1 cellular context compared by ENCODE assay signal in the genomic region with DNA sequence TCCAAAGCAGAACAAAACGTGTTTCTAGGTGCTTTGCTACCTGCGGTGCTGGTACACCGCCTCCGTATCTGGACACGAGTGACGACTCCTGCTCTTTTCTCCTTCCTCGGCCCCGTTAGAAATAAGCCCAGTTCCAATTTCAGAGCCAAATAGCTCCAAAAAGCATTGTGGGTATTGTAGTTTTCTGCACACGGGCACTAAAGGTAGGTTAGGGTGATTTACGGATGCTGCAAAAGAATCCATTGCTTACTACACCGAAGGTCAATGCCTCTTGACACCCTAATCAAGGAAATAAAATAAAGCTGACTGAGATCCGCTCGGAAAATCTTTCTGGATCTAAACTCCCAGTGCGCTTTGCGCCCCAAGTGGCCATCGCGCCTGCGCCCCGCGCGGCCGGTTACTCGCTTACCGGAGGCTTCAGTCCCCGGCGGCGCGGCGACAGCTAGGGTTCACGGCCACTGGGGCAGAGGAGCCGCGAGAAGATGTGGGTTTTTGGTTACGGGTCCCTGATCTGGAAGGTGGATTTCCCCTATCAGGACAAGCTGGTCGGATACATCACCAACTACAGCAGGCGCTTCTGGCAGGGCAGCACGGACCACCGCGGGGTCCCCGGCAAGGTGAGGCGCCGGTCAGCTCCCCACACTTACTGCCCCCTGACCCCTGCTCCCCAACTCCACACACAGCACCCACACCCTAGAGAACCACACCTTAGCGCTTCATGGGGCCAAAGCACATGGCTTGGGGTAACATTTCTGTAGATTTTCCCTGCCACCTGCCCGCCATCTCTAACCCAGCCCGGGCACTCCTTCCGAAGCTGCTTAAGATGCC.
A peak's percentile ranks its signal among the peaks of the same experiment; 100 is the strongest.
TF ChIP-seq lines count a peak whose summit lies in the region.

A gene (plus strand): TSS at position 400 of the 828 bp plus-strand sequence. CDS start 83 bp downstream, at position 483.

TF ChIP-seq in K562, 482 proteins besides CTCF, POLR2A, EP300 and RAD21 (continued from another document and continues in another):
- TF ChIP-seq, protein P1, sequence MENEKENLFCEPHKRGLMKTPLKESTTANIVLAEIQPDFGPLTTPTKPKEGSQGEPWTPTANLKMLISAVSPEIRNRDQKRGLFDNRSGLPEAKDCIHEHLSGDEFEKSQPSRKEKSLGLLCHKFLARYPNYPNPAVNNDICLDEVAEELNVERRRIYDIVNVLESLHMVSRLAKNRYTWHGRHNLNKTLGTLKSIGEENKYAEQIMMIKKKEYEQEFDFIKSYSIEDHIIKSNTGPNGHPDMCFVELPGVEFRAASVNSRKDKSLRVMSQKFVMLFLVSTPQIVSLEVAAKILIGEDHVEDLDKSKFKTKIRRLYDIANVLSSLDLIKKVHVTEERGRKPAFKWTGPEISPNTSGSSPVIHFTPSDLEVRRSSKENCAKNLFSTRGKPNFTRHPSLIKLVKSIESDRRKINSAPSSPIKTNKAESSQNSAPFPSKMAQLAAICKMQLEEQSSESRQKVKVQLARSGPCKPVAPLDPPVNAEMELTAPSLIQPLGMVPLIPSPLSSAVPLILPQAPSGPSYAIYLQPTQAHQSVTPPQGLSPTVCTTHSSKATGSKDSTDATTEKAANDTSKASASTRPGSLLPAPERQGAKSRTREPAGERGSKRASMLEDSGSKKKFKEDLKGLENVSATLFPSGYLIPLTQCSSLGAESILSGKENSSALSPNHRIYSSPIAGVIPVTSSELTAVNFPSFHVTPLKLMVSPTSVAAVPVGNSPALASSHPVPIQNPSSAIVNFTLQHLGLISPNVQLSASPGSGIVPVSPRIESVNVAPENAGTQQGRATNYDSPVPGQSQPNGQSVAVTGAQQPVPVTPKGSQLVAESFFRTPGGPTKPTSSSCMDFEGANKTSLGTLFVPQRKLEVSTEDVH (IDR thresholded peaks at IDR 0.05; ENCODE audit: low read depth, partially characterized antibody): no peak
- TF ChIP-seq, protein P2, sequence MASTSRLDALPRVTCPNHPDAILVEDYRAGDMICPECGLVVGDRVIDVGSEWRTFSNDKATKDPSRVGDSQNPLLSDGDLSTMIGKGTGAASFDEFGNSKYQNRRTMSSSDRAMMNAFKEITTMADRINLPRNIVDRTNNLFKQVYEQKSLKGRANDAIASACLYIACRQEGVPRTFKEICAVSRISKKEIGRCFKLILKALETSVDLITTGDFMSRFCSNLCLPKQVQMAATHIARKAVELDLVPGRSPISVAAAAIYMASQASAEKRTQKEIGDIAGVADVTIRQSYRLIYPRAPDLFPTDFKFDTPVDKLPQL (IDR thresholded peaks at IDR 0.05; ENCODE audit: extremely low read depth, insufficient read length): peak; percentile 36
- no peak for TF ChIP-seq ILF3 (IDR thresholded peaks at IDR 0.05; ENCODE audit: borderline replicate concordance)
- no peak for TF ChIP-seq KLF16 (IDR thresholded peaks at IDR 0.05)
- TF ChIP-seq PHF21A (IDR thresholded peaks at IDR 0.05; ENCODE audit: borderline replicate concordance, low read depth): peak; percentile 29; the same call in 1 of the 2 replicates
- peak; percentile 47; the same call in 1 of the 2 replicates for TF ChIP-seq NR2C1 (IDR thresholded peaks at IDR 0.05)
- TF ChIP-seq NR2C1 (tag; IDR thresholded peaks at IDR 0.05): peak; percentile 74
- TF ChIP-seq ZFX (CRISPR knock-in tag; IDR thresholded peaks at IDR 0.05): peak; percentile 16; the same call in 1 of the 2 replicates
- TF ChIP-seq POLR2AphosphoS5 (IDR thresholded peaks at IDR 0.05; ENCODE audit: control insufficient read depth, insufficient read depth, low read depth, low read length): peak; percentile 75
- TF ChIP-seq CCNT2 (IDR thresholded peaks at IDR 0.05; ENCODE audit: borderline replicate concordance, extremely low read depth, insufficient read length, low read depth, low read length): peak; percentile 35
- TF ChIP-seq U2AF1 (optimal IDR thresholded peaks at IDR 0.05; ENCODE audit: low read depth, low read length): no peak
- peak; percentile 28; the same call in 1 of the 2 replicates for TF ChIP-seq ESRRA (IDR thresholded peaks at IDR 0.05; ENCODE audit: borderline replicate concordance, low read depth)
- TF ChIP-seq POLR2AphosphoS2 (IDR thresholded peaks at IDR 0.05; ENCODE audit: low read length): peak; percentile 54; the same call in 1 of the 2 replicates
- TF ChIP-seq, protein P3, sequence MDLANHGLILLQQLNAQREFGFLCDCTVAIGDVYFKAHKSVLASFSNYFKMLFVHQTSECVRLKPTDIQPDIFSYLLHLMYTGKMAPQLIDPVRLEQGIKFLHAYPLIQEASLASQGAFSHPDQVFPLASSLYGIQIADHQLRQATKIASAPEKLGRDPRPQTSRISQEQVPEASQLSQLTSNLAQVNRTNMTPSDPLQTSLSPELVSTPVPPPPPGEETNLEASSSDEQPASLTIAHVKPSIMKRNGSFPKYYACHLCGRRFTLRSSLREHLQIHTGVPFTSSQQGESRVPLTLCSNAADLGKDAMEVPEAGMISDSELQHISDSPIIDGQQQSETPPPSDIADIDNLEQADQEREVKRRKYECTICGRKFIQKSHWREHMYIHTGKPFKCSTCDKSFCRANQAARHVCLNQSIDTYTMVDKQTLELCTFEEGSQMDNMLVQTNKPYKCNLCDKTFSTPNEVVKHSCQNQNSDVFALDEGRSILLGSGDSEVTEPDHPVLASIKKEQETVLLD (IDR thresholded peaks at IDR 0.05): 0 out of 2 replicates have a peak, but pooled peaks have one; percentile 51
- TF ChIP-seq, protein P4, sequence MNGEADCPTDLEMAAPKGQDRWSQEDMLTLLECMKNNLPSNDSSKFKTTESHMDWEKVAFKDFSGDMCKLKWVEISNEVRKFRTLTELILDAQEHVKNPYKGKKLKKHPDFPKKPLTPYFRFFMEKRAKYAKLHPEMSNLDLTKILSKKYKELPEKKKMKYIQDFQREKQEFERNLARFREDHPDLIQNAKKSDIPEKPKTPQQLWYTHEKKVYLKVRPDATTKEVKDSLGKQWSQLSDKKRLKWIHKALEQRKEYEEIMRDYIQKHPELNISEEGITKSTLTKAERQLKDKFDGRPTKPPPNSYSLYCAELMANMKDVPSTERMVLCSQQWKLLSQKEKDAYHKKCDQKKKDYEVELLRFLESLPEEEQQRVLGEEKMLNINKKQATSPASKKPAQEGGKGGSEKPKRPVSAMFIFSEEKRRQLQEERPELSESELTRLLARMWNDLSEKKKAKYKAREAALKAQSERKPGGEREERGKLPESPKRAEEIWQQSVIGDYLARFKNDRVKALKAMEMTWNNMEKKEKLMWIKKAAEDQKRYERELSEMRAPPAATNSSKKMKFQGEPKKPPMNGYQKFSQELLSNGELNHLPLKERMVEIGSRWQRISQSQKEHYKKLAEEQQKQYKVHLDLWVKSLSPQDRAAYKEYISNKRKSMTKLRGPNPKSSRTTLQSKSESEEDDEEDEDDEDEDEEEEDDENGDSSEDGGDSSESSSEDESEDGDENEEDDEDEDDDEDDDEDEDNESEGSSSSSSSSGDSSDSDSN (IDR thresholded peaks at IDR 0.05; ENCODE audit: borderline replicate concordance in 1 of 2, low read depth in 2 of 2, low read length in 2 of 2): 0 out of 4 replicates have a peak, but pooled peaks of 1 of the 2 experiments have one; percentile 47
- no peak for TF ChIP-seq GATAD2B (IDR thresholded peaks at IDR 0.05; ENCODE audit: borderline replicate concordance)
- TF ChIP-seq PHF8 (IDR thresholded peaks at IDR 0.05; ENCODE audit: borderline replicate concordance, low read length): peak; percentile 75; the same call in 1 of the 2 replicates
- TF ChIP-seq ZBTB7A (IDR thresholded peaks at IDR 0.05; ENCODE audit: borderline replicate concordance, control insufficient read depth, low read depth, low read length): peak; percentile 67; the same call in 1 of the 2 replicates
- TF ChIP-seq, protein P5, sequence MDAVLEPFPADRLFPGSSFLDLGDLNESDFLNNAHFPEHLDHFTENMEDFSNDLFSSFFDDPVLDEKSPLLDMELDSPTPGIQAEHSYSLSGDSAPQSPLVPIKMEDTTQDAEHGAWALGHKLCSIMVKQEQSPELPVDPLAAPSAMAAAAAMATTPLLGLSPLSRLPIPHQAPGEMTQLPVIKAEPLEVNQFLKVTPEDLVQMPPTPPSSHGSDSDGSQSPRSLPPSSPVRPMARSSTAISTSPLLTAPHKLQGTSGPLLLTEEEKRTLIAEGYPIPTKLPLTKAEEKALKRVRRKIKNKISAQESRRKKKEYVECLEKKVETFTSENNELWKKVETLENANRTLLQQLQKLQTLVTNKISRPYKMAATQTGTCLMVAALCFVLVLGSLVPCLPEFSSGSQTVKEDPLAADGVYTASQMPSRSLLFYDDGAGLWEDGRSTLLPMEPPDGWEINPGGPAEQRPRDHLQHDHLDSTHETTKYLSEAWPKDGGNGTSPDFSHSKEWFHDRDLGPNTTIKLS (IDR thresholded peaks at IDR 0.05; ENCODE audit: borderline replicate concordance, low read depth): peak; percentile 84; the same call in 1 of the 2 replicates
- 0 out of 2 replicates have a peak, but pooled peaks have one; percentile 44 for TF ChIP-seq CBX1 (IDR thresholded peaks at IDR 0.05; ENCODE audit: low read depth)
- TF ChIP-seq JUND (IDR thresholded peaks at IDR 0.05; ENCODE audit: borderline replicate concordance, low read depth, low read length): 0 out of 2 replicates have a peak, but pooled peaks have one; percentile 3
- TF ChIP-seq JUND (tag; IDR thresholded peaks at IDR 0.05; ENCODE audit: borderline replicate concordance, low read depth, low read length): peak; percentile 38; the same call in 2 of the 3 replicates
- TF ChIP-seq HMGN3 (IDR thresholded peaks at IDR 0.05; ENCODE audit: borderline replicate concordance, extremely low read depth, insufficient read length, low read depth, low read length): peak; percentile 70
- TF ChIP-seq POLR2G (IDR thresholded peaks at IDR 0.05; ENCODE audit: low read depth, low read length): peak; percentile 92
- peak; percentile 60; the same call in 1 of the 2 replicates for TF ChIP-seq RB1 (IDR thresholded peaks at IDR 0.05; ENCODE audit: low read depth)
- TF ChIP-seq TCF7 (IDR thresholded peaks at IDR 0.05; ENCODE audit: borderline replicate concordance): 0 out of 2 replicates have a peak, but pooled peaks have one; percentile 16
- no peak for TF ChIP-seq SIN3B (IDR thresholded peaks at IDR 0.05; ENCODE audit: low read depth)
- TF ChIP-seq MEIS2 (IDR thresholded peaks at IDR 0.05; ENCODE audit: partially characterized antibody): peak; percentile 69
- TF ChIP-seq, protein P6, sequence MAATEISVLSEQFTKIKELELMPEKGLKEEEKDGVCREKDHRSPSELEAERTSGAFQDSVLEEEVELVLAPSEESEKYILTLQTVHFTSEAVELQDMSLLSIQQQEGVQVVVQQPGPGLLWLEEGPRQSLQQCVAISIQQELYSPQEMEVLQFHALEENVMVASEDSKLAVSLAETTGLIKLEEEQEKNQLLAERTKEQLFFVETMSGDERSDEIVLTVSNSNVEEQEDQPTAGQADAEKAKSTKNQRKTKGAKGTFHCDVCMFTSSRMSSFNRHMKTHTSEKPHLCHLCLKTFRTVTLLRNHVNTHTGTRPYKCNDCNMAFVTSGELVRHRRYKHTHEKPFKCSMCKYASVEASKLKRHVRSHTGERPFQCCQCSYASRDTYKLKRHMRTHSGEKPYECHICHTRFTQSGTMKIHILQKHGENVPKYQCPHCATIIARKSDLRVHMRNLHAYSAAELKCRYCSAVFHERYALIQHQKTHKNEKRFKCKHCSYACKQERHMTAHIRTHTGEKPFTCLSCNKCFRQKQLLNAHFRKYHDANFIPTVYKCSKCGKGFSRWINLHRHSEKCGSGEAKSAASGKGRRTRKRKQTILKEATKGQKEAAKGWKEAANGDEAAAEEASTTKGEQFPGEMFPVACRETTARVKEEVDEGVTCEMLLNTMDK (IDR thresholded peaks at IDR 0.05; ENCODE audit: borderline replicate concordance, insufficient read depth, low read depth, low read length, poor library complexity, severe bottlenecking): peak; percentile 5
- TF ChIP-seq ZNF354B (CRISPR knock-in tag; IDR thresholded peaks at IDR 0.05): no peak
- TF ChIP-seq TBL1XR1 (IDR thresholded peaks at IDR 0.05; ENCODE audit: low read length in 2 of 2): 0 out of 4 replicates have a peak, but pooled peaks of 1 of the 2 experiments have one; percentile 0
- no peak for TF ChIP-seq BCL6 (CRISPR knock-in tag; IDR thresholded peaks at IDR 0.05)
- TF ChIP-seq ZNF146 (CRISPR knock-in tag; IDR thresholded peaks at IDR 0.05; ENCODE audit: unreplicated experiment): peak; percentile 8
- no peak for TF ChIP-seq XRCC3 (IDR thresholded peaks at IDR 0.05)
- peak; percentile 52; the same call in 1 of the 2 replicates for TF ChIP-seq TEAD4 (IDR thresholded peaks at IDR 0.05; ENCODE audit: low read length)
- TF ChIP-seq TEAD4 (CRISPR knock-in tag; IDR thresholded peaks at IDR 0.05; ENCODE audit: borderline replicate concordance): no peak
- TF ChIP-seq ZNF24 (IDR thresholded peaks at IDR 0.05): no peak
- TF ChIP-seq, protein P7, sequence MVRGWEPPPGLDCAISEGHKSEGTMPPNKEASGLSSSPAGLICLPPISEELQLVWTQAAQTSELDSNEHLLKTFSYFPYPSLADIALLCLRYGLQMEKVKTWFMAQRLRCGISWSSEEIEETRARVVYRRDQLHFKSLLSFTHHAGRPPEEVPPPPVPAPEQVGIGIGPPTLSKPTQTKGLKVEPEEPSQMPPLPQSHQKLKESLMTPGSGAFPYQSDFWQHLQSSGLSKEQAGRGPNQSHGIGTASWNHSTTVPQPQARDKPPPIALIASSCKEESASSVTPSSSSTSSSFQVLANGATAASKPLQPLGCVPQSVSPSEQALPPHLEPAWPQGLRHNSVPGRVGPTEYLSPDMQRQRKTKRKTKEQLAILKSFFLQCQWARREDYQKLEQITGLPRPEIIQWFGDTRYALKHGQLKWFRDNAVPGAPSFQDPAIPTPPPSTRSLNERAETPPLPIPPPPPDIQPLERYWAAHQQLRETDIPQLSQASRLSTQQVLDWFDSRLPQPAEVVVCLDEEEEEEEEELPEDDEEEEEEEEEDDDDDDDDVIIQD (CRISPR knock-in tag; IDR thresholded peaks at IDR 0.05): no peak
- TF ChIP-seq, protein P8, sequence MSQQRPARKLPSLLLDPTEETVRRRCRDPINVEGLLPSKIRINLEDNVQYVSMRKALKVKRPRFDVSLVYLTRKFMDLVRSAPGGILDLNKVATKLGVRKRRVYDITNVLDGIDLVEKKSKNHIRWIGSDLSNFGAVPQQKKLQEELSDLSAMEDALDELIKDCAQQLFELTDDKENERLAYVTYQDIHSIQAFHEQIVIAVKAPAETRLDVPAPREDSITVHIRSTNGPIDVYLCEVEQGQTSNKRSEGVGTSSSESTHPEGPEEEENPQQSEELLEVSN (IDR thresholded peaks at IDR 0.05; ENCODE audit: borderline replicate concordance in 1 of 2, extremely low read depth in 1 of 2, insufficient read depth in 1 of 2, insufficient read length in 1 of 2, low read depth in 1 of 2, low read length in 1 of 2, poor library complexity in 1 of 2, severe bottlenecking in 1 of 2): peak in 1 of 2 experiments; percentile 2
- TF ChIP-seq KAT2B (IDR thresholded peaks at IDR 0.05; ENCODE audit: low read depth, low read length): no peak
- 0 out of 2 replicates have a peak, but pooled peaks have one; percentile 5 for TF ChIP-seq SPI1 (IDR thresholded peaks at IDR 0.05; ENCODE audit: borderline replicate concordance, low read depth, low read length)
- peak; percentile 60 to 64; a peak in 3 of 4 replicates for TF ChIP-seq SIX5 (IDR thresholded peaks at IDR 0.05; ENCODE audit: borderline replicate concordance in 1 of 2, insufficient read depth in 1 of 2, low read depth in 1 of 2, low read length in 2 of 2)
- TF ChIP-seq FOXK2 (conservative IDR thresholded peaks at IDR 0.05 in 1 of 2, IDR thresholded peaks at IDR 0.05 in 1 of 2; ENCODE audit: low read depth in 2 of 2): 0 out of 4 replicates have a peak, but pooled peaks of 1 of the 2 experiments have one; percentile 32
- TF ChIP-seq POLR2H (tag; IDR thresholded peaks at IDR 0.05; ENCODE audit: low read depth): peak; percentile 63; the same call in 1 of the 2 replicates
- TF ChIP-seq, protein P9, sequence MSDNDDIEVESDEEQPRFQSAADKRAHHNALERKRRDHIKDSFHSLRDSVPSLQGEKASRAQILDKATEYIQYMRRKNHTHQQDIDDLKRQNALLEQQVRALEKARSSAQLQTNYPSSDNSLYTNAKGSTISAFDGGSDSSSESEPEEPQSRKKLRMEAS (CRISPR knock-in tag; IDR thresholded peaks at IDR 0.05): peak; percentile 62
- no peak for TF ChIP-seq CBFA2T2 (conservative IDR thresholded peaks at IDR 0.05)
